ENCODE assay signal across 25 cellular contexts in genomic region chr3:11085078-11085840, GRCh38.
DNase-seq lines count a peak whose midpoint lies in the region; ATAC-seq, FAIRE-seq and TF ChIP-seq lines count a peak whose summit lies in the region.
"Had no signal": no experiment of that assay in that cellular context is flagged by ENCODE, and none has a peak within 500 bp of the region (broad histone marks: within the 10 kb centered on the region; RNA-seq: fewer than 3 reads in every experiment).

No MANE protein-coding gene starts in this region.

- H3K36me3 ChIP-seq in BJ (ENCODE audit: control insufficient read depth, insufficient read depth, low read length), result no peaks in the 10 kb centered on the region
- H3K36me3 ChIP-seq in IMR-90 (ENCODE audit: control insufficient read depth, insufficient read depth, low read length), result no peaks in the 10 kb centered on the region
- H3K36me3 ChIP-seq in bronchial epithelial cell (ENCODE audit: control insufficient read depth, insufficient read depth, low read length), result no peaks in the 10 kb centered on the region
- H3K36me3 ChIP-seq in neural progenitor cell, result no peaks in the 10 kb centered on the region
- H3K36me3 ChIP-seq: adrenal gland, left ventricle myocardium inferior, neutrophil, thyroid gland had no signal

- peaks cover 7% of the 10 kb centered on the region for H3K27me3 Mint-ChIP-seq in neural progenitor cell (ENCODE audit: insufficient read depth, low read depth)
- H3K27me3 Mint-ChIP-seq in stimulated activated naive CD8-positive, alpha-beta T cell treated with anti-CD3 and anti-CD28 coated beads, Interleukin-15, amount 100 ng/mL, for 72 hours, result peaks cover 12% of the 10 kb centered on the region

- 64% methylated on average over 2 of the region's 10 CpGs; no CpG with 5 or more reads in 1 of the 2 experiments for WGBS in IMR-90 (ENCODE audit: extremely low coverage in 2 of 2, insufficient read length in 1 of 2), 2 experiments

- peak overlapping the region; percentile 40; the same call in 1 of the 2 replicates for H3K14ac ChIP-seq in IMR-90 (replicated peaks; ENCODE audit: low read depth, low read length)

- H3F3A ChIP-seq in neural progenitor cell (ENCODE audit: low read depth), result no peaks in the 10 kb centered on the region

- H3K9me3 ChIP-seq in IMR-90 (ENCODE audit: control insufficient read depth, insufficient read depth, low read length), result no peaks in the 10 kb centered on the region
- no peaks in the 10 kb centered on the region for H3K9me3 ChIP-seq in neural progenitor cell (ENCODE audit: low read depth)
- H3K9me3 ChIP-seq: adrenal gland, left ventricle myocardium inferior, mucosa of descending colon, neutrophil, thyroid gland had no signal

- H3K18ac ChIP-seq in IMR-90 (ENCODE audit: low read depth, low read length), result no peak overlapping the region

- H3K9me1 ChIP-seq in IMR-90 (ENCODE audit: insufficient read depth, low read length), result no peaks in the 10 kb centered on the region; the same call in 1 of the 2 replicates

- no peak overlapping the region for H3K4me3 ChIP-seq in BJ (ENCODE audit: low read depth, low read length)
- H3K4me3 ChIP-seq in IMR-90 (ENCODE audit: insufficient read depth, low read depth, low read length), result no peak overlapping the region
- no peak overlapping the region for H3K4me3 ChIP-seq in bronchial epithelial cell (ENCODE audit: low read depth, low read length)
- no peak overlapping the region for H3K4me3 ChIP-seq in neural progenitor cell
- H3K4me3 ChIP-seq: adrenal gland, dorsolateral prefrontal cortex, GM12878, left ventricle myocardium inferior, mucosa of descending colon, thyroid gland had no signal

- intact Hi-C loops in IMR-90 (cut with micrococcal nuclease), result no loop called here

- H2BK120ac ChIP-seq in IMR-90 (ENCODE audit: low read depth, low read length), result no peak overlapping the region

- H4K8ac ChIP-seq in IMR-90 (ENCODE audit: low read depth in 2 of 2, low read length in 2 of 2), result peak overlapping the region in 1 of 2 experiments; percentile 17; a peak in 1 of 4 replicates

- H3K4me1 Mint-ChIP-seq in neural progenitor cell, result peaks cover 9% of the 10 kb centered on the region
- H3K4me1 Mint-ChIP-seq in stimulated activated naive CD8-positive, alpha-beta T cell treated with anti-CD3 and anti-CD28 coated beads, Interleukin-15, amount 100 ng/mL, for 72 hours, result no peaks in the 10 kb centered on the region
- H3K4me1 Mint-ChIP-seq: B cell; stimulated activated effector memory CD8-positive, alpha-beta T cell treated with anti-CD3 and anti-CD28 coated beads, Interleukin-12 subunit alpha, Interleukin-12 subunit beta, amount 100 ng/mL, for 72 hours had no signal

- H3K79me2 ChIP-seq in neural progenitor cell (ENCODE audit: low read depth), result no peaks in the 10 kb centered on the region

- no peak overlapping the region for H4K5ac ChIP-seq in IMR-90 (ENCODE audit: low read depth, low read length)

- no peak overlapping the region for H2AFZ ChIP-seq in IMR-90 (replicated peaks; ENCODE audit: low read length, poor library complexity)
- H2AFZ ChIP-seq in neural progenitor cell (replicated peaks), result no peak overlapping the region

- H3K9ac ChIP-seq in IMR-90 (ENCODE audit: low read depth, low read length) (no peak overlapping the region), neural progenitor cell (no peak overlapping the region)

- no peak overlapping the region for H2AK9ac ChIP-seq in IMR-90 (replicated peaks; ENCODE audit: low read depth, low read length, poor library complexity)

- POLR2A ChIA-PET in BJ (lab: Charles Lee) (no interaction called here), IMR-90 (lab: Charles Lee; ENCODE audit: unreplicated experiment) (interaction anchor here (0.6 kb wide), 1 partner anchor 13 kb away, joined by 3 read pairs; no protein-coding TSS in a partner anchor)

- no TSS peak for BruUV-seq in IMR-90 (replicated peaks; lab: Mats Ljungman, UMichigan)

- dilution Hi-C loops in IMR-90 (cut with HindIII; ENCODE audit: low sequenced_read_pairs, unreplicated experiment), result no loop called here

- H2BK20ac ChIP-seq in IMR-90 (ENCODE audit: low read depth, low read length), result no peak overlapping the region

- H3K4me3 Mint-ChIP-seq in neural progenitor cell, result no peak overlapping the region
- no peak overlapping the region for H3K4me3 Mint-ChIP-seq in stimulated activated naive CD8-positive, alpha-beta T cell treated with anti-CD3 and anti-CD28 coated beads, Interleukin-15, amount 100 ng/mL, for 72 hours
- H3K4me3 Mint-ChIP-seq: B cell; stimulated activated effector memory CD8-positive, alpha-beta T cell treated with anti-CD3 and anti-CD28 coated beads, Interleukin-12 subunit alpha, Interleukin-12 subunit beta, amount 100 ng/mL, for 72 hours had no signal

- no peaks in the 10 kb centered on the region for H3K9me3 Mint-ChIP-seq in neural progenitor cell
- no peaks in the 10 kb centered on the region for H3K9me3 Mint-ChIP-seq in stimulated activated naive CD8-positive, alpha-beta T cell treated with anti-CD3 and anti-CD28 coated beads, Interleukin-15, amount 100 ng/mL, for 72 hours
- H3K9me3 Mint-ChIP-seq: stimulated activated effector memory CD8-positive, alpha-beta T cell treated with anti-CD3 and anti-CD28 coated beads, Interleukin-12 subunit alpha, Interleukin-12 subunit beta, amount 100 ng/mL, for 72 hours had no signal

- no peak overlapping the region for H3K23ac ChIP-seq in IMR-90 (ENCODE audit: low read depth, low read length)

- CTCF ChIA-PET in BJ (lab: Yijun Ruan, JAX), result interaction anchor here (1.7 kb wide), 1 partner anchor 24 kb away, joined by 4 read pairs; no protein-coding TSS in a partner anchor
- CTCF ChIA-PET in IMR-90 (lab: Yijun Ruan, JAX), result no interaction called here

- TF ChIP-seq CTCF in BJ (IDR thresholded peaks at IDR 0.05; ENCODE audit: insufficient read depth, low read depth, low read length), result no peak
- TF ChIP-seq CTCF in IMR-90 (conservative IDR thresholded peaks at IDR 0.05; ENCODE audit: low read depth, low read length), result no peak
- TF ChIP-seq CTCF in bronchial epithelial cell (IDR thresholded peaks at IDR 0.05; ENCODE audit: insufficient read depth, low read length, severe bottlenecking), result no peak
- TF ChIP-seq CTCF in neural progenitor cell (IDR thresholded peaks at IDR 0.05), result no peak

- H4K20me1 ChIP-seq in IMR-90 (ENCODE audit: insufficient read depth, low read length), result no peaks in the 10 kb centered on the region
- no peaks in the 10 kb centered on the region for H4K20me1 ChIP-seq in neural progenitor cell (ENCODE audit: low read depth)

- H3K27ac ChIP-seq in IMR-90 (ENCODE audit: insufficient read depth, low read length), result no peak overlapping the region
- no peak overlapping the region for H3K27ac ChIP-seq in neural progenitor cell
- H3K27ac ChIP-seq: adrenal gland, dorsolateral prefrontal cortex, left ventricle myocardium inferior, neutrophil, thyroid gland had no signal

- in situ Hi-C loops in IMR-90 (cut with MboI; ENCODE audit: low sequenced_read_pairs), result no loop called here

- no peak overlapping the region for H2AK5ac ChIP-seq in IMR-90 (ENCODE audit: low read depth, low read length)

- TF ChIP-seq RAD21 in IMR-90 (IDR thresholded peaks at IDR 0.05; ENCODE audit: low read length), result no peak

- H3K4ac ChIP-seq in IMR-90 (ENCODE audit: low read depth, low read length), result 0 out of 2 replicates have a peak overlapping the region, but pooled peaks have one; percentile 12

- H3K36me3 Mint-ChIP-seq in neural progenitor cell, result no peaks in the 10 kb centered on the region
- H3K36me3 Mint-ChIP-seq: stimulated activated effector memory CD8-positive, alpha-beta T cell treated with anti-CD3 and anti-CD28 coated beads, Interleukin-12 subunit alpha, Interleukin-12 subunit beta, amount 100 ng/mL, for 72 hours had no signal

- H3K79me1 ChIP-seq in IMR-90 (ENCODE audit: low read depth in 1 of 2, low read length in 2 of 2), result no peaks in the 10 kb centered on the region

- H3K56ac ChIP-seq in IMR-90 (ENCODE audit: extremely low read depth, insufficient read depth, low read length), result no peak overlapping the region

- 0 out of 2 replicates have a peak overlapping the region, but pooled peaks have one; percentile 11 for H4K91ac ChIP-seq in IMR-90 (ENCODE audit: insufficient read depth, low read depth, low read length)

- H3K27me3 ChIP-seq in BJ (ENCODE audit: control insufficient read depth, insufficient read depth, low read length) (no peaks in the 10 kb centered on the region; the same call in 1 of the 2 replicates), IMR-90 (ENCODE audit: control insufficient read depth, insufficient read depth, low read length) (no peaks in the 10 kb centered on the region; the same call in 1 of the 2 replicates), bronchial epithelial cell (ENCODE audit: control insufficient read depth, insufficient read depth, low read length) (no peaks in the 10 kb centered on the region), neural progenitor cell (peaks cover 26% of the 10 kb centered on the region)
- H3K27me3 ChIP-seq: adrenal gland, neutrophil, thyroid gland had no signal

- H3K4me2 ChIP-seq in IMR-90 (ENCODE audit: low read depth, low read length) (no peak overlapping the region), neural progenitor cell (no peak overlapping the region)

- FAIRE-seq in bronchial epithelial cell (lab: Jason Lieb, UNC), result no peak
- FAIRE-seq: G401.6, GM12878 had no signal

- ATAC-seq in IMR-90 (ENCODE audit: low read depth) (peak; percentile 82), HG03039 (IDR thresholded peaks at IDR 0.05; ENCODE audit: unreplicated experiment) (no peak)
- no peak for ATAC-seq in stimulated activated naive CD8-positive, alpha-beta T cell treated with anti-CD3 and anti-CD28 coated beads, Interleukin-15, amount 100 ng/mL, for 72 hours
- ATAC-seq: GM12878, mucosa of descending colon, right cardiac atrium had no signal

- no peak for TF ChIP-seq POLR2A in IMR-90 (IDR thresholded peaks at IDR 0.05; ENCODE audit: low read depth, low read length)

- H2BK15ac ChIP-seq in IMR-90 (ENCODE audit: low read depth, low read length), result no peak overlapping the region

- DNase-seq in BJ (ENCODE audit: low read depth) (peak; percentile 9), IMR-90 (peak; percentile 51), bronchial epithelial cell (ENCODE audit: low read depth) (peak; percentile 36), neural progenitor cell (ENCODE audit: low spot score) (no peak), NCI-H774 (lab: John Stamatoyannopoulos, UW) (no peak), 8988T (no peak)
- no peak for DNase-seq in stimulated activated naive CD8-positive, alpha-beta T cell treated with anti-CD3 and anti-CD28 coated beads, Interleukin-15, amount 100 ng/mL, for 72 hours
- DNase-seq: activated CD4-positive, alpha-beta T cell treated with anti-CD3 and anti-CD28 coated beads for 48 hours; adrenal gland; dorsolateral prefrontal cortex; erythroblast; left ventricle myocardium inferior; mucosa of descending colon; NCI-H1694; NCI-H345; right cardiac atrium; RPMI8226; stimulated activated CD4-positive, alpha-beta T cell treated with anti-CD3 and anti-CD28 coated beads, Interleukin-15, amount 100 ng/mL, for 24 hours; thyroid gland had no signal

- H2BK5ac ChIP-seq in IMR-90 (ENCODE audit: low read depth, low read length, poor library complexity, severe bottlenecking), result no peak overlapping the region

- H3K27ac Mint-ChIP-seq in neural progenitor cell, result peak overlapping the region; percentile 67
- no peak overlapping the region for H3K27ac Mint-ChIP-seq in stimulated activated naive CD8-positive, alpha-beta T cell treated with anti-CD3 and anti-CD28 coated beads, Interleukin-15, amount 100 ng/mL, for 72 hours
- H3K27ac Mint-ChIP-seq: B cell; stimulated activated effector memory CD8-positive, alpha-beta T cell treated with anti-CD3 and anti-CD28 coated beads, Interleukin-12 subunit alpha, Interleukin-12 subunit beta, amount 100 ng/mL, for 72 hours had no signal

- H3K4me1 ChIP-seq in IMR-90 (ENCODE audit: control insufficient read depth, insufficient read depth, low read length), result peaks cover 6% of the 10 kb centered on the region; the same call in 1 of the 2 replicates
- H3K4me1 ChIP-seq in neural progenitor cell, result no peaks in the 10 kb centered on the region
- H3K4me1 ChIP-seq: adrenal gland, left ventricle myocardium inferior, thyroid gland had no signal

Comparison
In these comparisons a context has a peak if more than half of its experiments do, and no peak if none do; other contexts are left out.
1. DNase-seq: peak in BJ (single experiment), IMR-90 (single experiment) and bronchial epithelial cell (single experiment); none in neural progenitor cell (single experiment), NCI-H774 (single experiment), 8988T (single experiment) and stimulated activated naive CD8-positive, alpha-beta T cell treated with anti-CD3 and anti-CD28 coated beads, Interleukin-15, amount 100 ng/mL, for 72 hours (0 of 2).